ENCODE assay signal across 8 cellular contexts in the genomic region with DNA sequence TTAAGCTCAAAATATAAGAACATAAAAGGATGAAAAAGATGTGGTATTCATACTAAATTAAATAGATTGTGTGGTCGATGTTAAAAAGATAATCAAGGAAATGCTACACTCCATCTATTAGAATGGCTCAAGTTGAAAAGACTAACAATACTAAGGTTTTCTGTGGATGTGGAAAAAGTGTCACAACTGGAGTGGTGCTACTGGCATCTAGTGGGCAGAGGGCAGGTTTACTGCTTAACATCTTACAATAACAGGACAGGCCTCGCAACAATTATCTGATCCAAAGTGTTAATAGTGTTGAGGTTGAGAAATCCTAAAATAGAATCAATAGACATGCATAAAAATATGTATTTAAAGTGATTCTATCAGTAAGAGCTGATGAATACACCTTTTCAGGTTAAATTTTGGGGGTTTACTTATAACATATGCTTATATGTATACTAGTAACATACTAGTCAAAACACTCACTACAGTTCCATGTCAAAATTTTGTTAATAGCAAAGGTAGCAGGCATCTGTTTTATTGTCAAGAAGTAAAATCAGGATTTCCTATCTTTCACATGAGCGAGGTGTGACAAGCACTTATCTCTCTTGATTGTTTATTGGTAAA.
DNase-seq lines count a peak whose midpoint lies in the region; ATAC-seq, FAIRE-seq and TF ChIP-seq lines count a peak whose summit lies in the region.
"Had no signal": no experiment of that assay in that cellular context is flagged by ENCODE, and none has a peak within 500 bp of the region (broad histone marks: within the 10 kb centered on the region; RNA-seq: fewer than 3 reads in every experiment).

No MANE protein-coding gene starts in this region.

- FAIRE-seq in bronchial epithelial cell (lab: Jason Lieb, UNC) = no peak

- no peak for ATAC-seq in GM19452 (IDR thresholded peaks at IDR 0.05; ENCODE audit: unreplicated experiment)
- no peak for ATAC-seq in HG03521 (IDR thresholded peaks at IDR 0.05; ENCODE audit: unreplicated experiment)

- peak; percentile 15; the same call in 1 of the 2 replicates for TF ChIP-seq CTCF in GM12875 (IDR thresholded peaks at IDR 0.05; ENCODE audit: borderline replicate concordance, insufficient read depth, low read depth, low read length)
- TF ChIP-seq CTCF in bronchial epithelial cell (IDR thresholded peaks at IDR 0.05; ENCODE audit: insufficient read depth, low read length, severe bottlenecking) = peak; percentile 67

- DNase-seq in NCI-H1105 (lab: John Stamatoyannopoulos, UW) (peak; percentile 11), bronchial epithelial cell (ENCODE audit: low read depth) (peak; percentile 50), occipital lobe (lab: John Stamatoyannopoulos, UW) (peak; percentile 3)
- no peak for DNase-seq in stimulated activated naive CD4-positive, alpha-beta T cell treated with Interleukin-2 at 50 U/mL for 16 hours (lab: John Stamatoyannopoulos, UW)
- DNase-seq: activated B cell treated with CpG ODN at 0.5 μM for 24 hours had no signal

- H3K4me3 ChIP-seq in GM12875 (ENCODE audit: low read depth, low read length) (no peak overlapping the region), bronchial epithelial cell (ENCODE audit: low read depth, low read length) (no peak overlapping the region)

- no peaks in the 10 kb centered on the region for H3K36me3 ChIP-seq in bronchial epithelial cell (ENCODE audit: control insufficient read depth, insufficient read depth, low read length)

- no peaks in the 10 kb centered on the region for H3K27me3 ChIP-seq in bronchial epithelial cell (ENCODE audit: control insufficient read depth, insufficient read depth, low read length)
